Comparison of ENCODE assay signal across 10 cellular contexts in genomic region chr11:3162410-3163240, GRCh38. TPM values are rescaled to one million over a fixed set of nuclear protein-coding genes. Genes with fewer than 3 reads are reported as not detected.
DNase-seq lines count a peak whose midpoint lies in the region; ATAC-seq and TF ChIP-seq lines count a peak whose summit lies in the region.
"Had no signal": no experiment of that assay in that cellular context is flagged by ENCODE, and none has a peak within 500 bp of the region (broad histone marks: within the 10 kb centered on the region; RNA-seq: fewer than 3 reads in every experiment).

No MANE protein-coding gene starts in this region.

- no peaks in the 10 kb centered on the region for H3F3A ChIP-seq in MM.1S (ENCODE audit: insufficient read depth, low read length)

- intact Hi-C loops in colonic mucosa (cut with DNase I), result no loop called here

- no peak for ATAC-seq in HG03045 (IDR thresholded peaks at IDR 0.05; ENCODE audit: unreplicated experiment)

- no peak for TF ChIP-seq EP300 in suprapubic skin (IDR thresholded peaks at IDR 0.05)

- H3K9me3 ChIP-seq in colonic mucosa, result no peaks in the 10 kb centered on the region
- no peaks in the 10 kb centered on the region for H3K9me3 ChIP-seq in muscle layer of colon (ENCODE audit: low read length)
- H3K9me3 ChIP-seq in suprapubic skin, result no peaks in the 10 kb centered on the region
- H3K9me3 ChIP-seq in MM.1S (replicated peaks; ENCODE audit: insufficient read depth, low read length), result no peaks in the 10 kb centered on the region

- H3K9me2 ChIP-seq in MM.1S (replicated peaks; ENCODE audit: insufficient read depth, low read length), result no peaks in the 10 kb centered on the region

- H3K27ac ChIP-seq in colonic mucosa (no peak overlapping the region), muscle layer of colon (ENCODE audit: low read depth, low read length) (peak overlapping the region; percentile 53), suprapubic skin (peak overlapping the region; percentile 20), MM.1S (ENCODE audit: low read length) (no peak overlapping the region)

- no peak overlapping the region for H2AFZ ChIP-seq in MM.1S (ENCODE audit: low read length)

- no peaks in the 10 kb centered on the region for H3K36me3 ChIP-seq in colonic mucosa
- H3K36me3 ChIP-seq in muscle layer of colon (ENCODE audit: insufficient read depth, low read length), result no peaks in the 10 kb centered on the region
- H3K36me3 ChIP-seq in suprapubic skin, result peaks cover 5% of the 10 kb centered on the region
- no peaks in the 10 kb centered on the region for H3K36me3 ChIP-seq in MM.1S (replicated peaks; ENCODE audit: insufficient read depth, low read length)

- H3K4me1 ChIP-seq in colonic mucosa (peaks cover 16% of the 10 kb centered on the region), muscle layer of colon (ENCODE audit: insufficient read depth, low read length) (peaks cover 59% of the 10 kb centered on the region), suprapubic skin (peaks cover 90% of the 10 kb centered on the region), MM.1S (ENCODE audit: low read length) (no peaks in the 10 kb centered on the region)

- no peak overlapping the region for H3K4me2 ChIP-seq in MM.1S (ENCODE audit: low read depth, low read length)

- WGBS in suprapubic skin, result 71% methylated on average over 21 of the region's 21 CpGs

- H3K4me3 ChIP-seq in colonic mucosa (no peak overlapping the region), muscle layer of colon (ENCODE audit: low read depth in 1 of 2, low read length in 2 of 2) (peak overlapping the region in 1 of 2 donors; percentile 3), suprapubic skin (peak overlapping the region; percentile 87), MM.1S (ENCODE audit: low read length) (no peak overlapping the region)

- H3K27me3 ChIP-seq in colonic mucosa (no peaks in the 10 kb centered on the region), muscle layer of colon (ENCODE audit: control insufficient read depth in 1 of 2, insufficient read depth in 2 of 2, low read length in 2 of 2) (no peaks in the 10 kb centered on the region), suprapubic skin (no peaks in the 10 kb centered on the region), MM.1S (replicated peaks; ENCODE audit: insufficient read depth, low read length) (peaks cover 21% of the 10 kb centered on the region)

- TF ChIP-seq CTCF in colonic mucosa (IDR thresholded peaks at IDR 0.05) (no peak), suprapubic skin (IDR thresholded peaks at IDR 0.05) (no peak), MM.1S (IDR thresholded peaks at IDR 0.05; ENCODE audit: low read length) (no peak)

- DNase-seq in HuH-7.5 (ENCODE audit: low spot score) (peak; percentile 6), colonic mucosa (no peak), suprapubic skin (ENCODE audit: low spot score in 2 of 2) (no peak), erythroblast (lab: John Stamatoyannopoulos, UW) (no peak), MM.1S (no peak)
- no peak for DNase-seq in stimulated activated CD4-positive, alpha-beta T cell treated with anti-CD3 and anti-CD28 coated beads, Interleukin-4, amount 100 ng/mL, for 24 hours
- DNase-seq: activated naive CD4-positive, alpha-beta T cell treated with anti-CD3 and anti-CD28 coated beads for 36 hours had no signal

- peak overlapping the region; percentile 3 to 46 for H3K9ac ChIP-seq in colonic mucosa (ENCODE audit: low read depth in 2 of 2, low read length in 2 of 2)
- H3K9ac ChIP-seq in muscle layer of colon (ENCODE audit: low read length), result no peak overlapping the region
- H3K9ac ChIP-seq in MM.1S (ENCODE audit: low read length), result no peak overlapping the region

- H4K20me1 ChIP-seq in MM.1S (ENCODE audit: insufficient read depth, low read length), result no peaks in the 10 kb centered on the region

- peaks cover 10% of the 10 kb centered on the region; the same call in 1 of the 2 replicates for H3K79me2 ChIP-seq in MM.1S (ENCODE audit: low read length)

- TF ChIP-seq POLR2A in suprapubic skin (IDR thresholded peaks at IDR 0.05) (no peak), erythroblast (IDR thresholded peaks at IDR 0.05; ENCODE audit: low read length) (no peak)

RNA-seq across cellular contexts. Expression of gene OSBPL5, which starts 2.5 kb away (rescaled TPM):
- total RNA-seq in colonic mucosa (10 to 100 TPM; 34.0 to 69.5 TPM), suprapubic skin (10 to 100 TPM; 43.4 to 75.2 (median 56.8) TPM)

RNA-seq across cellular contexts. Expression of gene MRGPRG, which starts 56.0 kb away (rescaled TPM):
- total RNA-seq in colonic mucosa (not detected), suprapubic skin (not detected)
- total RNA-seq: activated naive CD4-positive, alpha-beta T cell treated with anti-CD3 and anti-CD28 coated beads for 36 hours; LHCN-M2 had no signal

Comparison
In these comparisons a context has a peak if more than half of its experiments do, and no peak if none do; other contexts are left out.
1. H3K27ac ChIP-seq: peak in muscle layer of colon (single experiment) and suprapubic skin (single experiment); none in colonic mucosa (single experiment) and MM.1S (single experiment).
2. H3K9ac ChIP-seq: peak in colonic mucosa (2 of 2); none in muscle layer of colon (single experiment) and MM.1S (single experiment).